Comparison of ENCODE assay signal across 8 cellular contexts in genomic region chr17:77445908-77446535, GRCh38.
A peak's percentile ranks its signal among the peaks of the same experiment; 100 is the strongest.
DNase-seq lines count a peak whose midpoint lies in the region; ATAC-seq and TF ChIP-seq lines count a peak whose summit lies in the region.

No MANE protein-coding gene starts in this region.

- no peak overlapping the region; the same call in 2 of the 3 replicates for H2BK15ac ChIP-seq in IMR-90 (ENCODE audit: low read depth, low read length)

- no peak overlapping the region for H2AFZ ChIP-seq in IMR-90 (replicated peaks; ENCODE audit: low read length, poor library complexity)

- H2AK9ac ChIP-seq in IMR-90 (replicated peaks; ENCODE audit: low read depth, low read length, poor library complexity), result peak overlapping the region; percentile 23

- DNase-seq in IMR-90 (peak; percentile 56), lung (ENCODE audit: low spot score) (no peak), hepatic stellate cell (ENCODE audit: low spot score) (no peak), NCI-H82 (lab: John Stamatoyannopoulos, UW) (no peak), superior temporal gyrus (ENCODE audit: extremely low spot score) (no peak)
- DNase-seq in activated naive CD4-positive, alpha-beta T cell treated with anti-CD3 and anti-CD28 coated beads, Interleukin-2, amount 50 U/mL, for 16 hours, result peak; percentile 54

- H3K79me1 ChIP-seq in IMR-90 (ENCODE audit: low read depth in 1 of 2, low read length in 2 of 2), result peaks cover 12 to 92% of the 10 kb centered on the region in 2 experiments

- ATAC-seq in IMR-90 (ENCODE audit: low read depth) (no peak), lung (ENCODE audit: insufficient read depth, low FRiP score) (peak; percentile 29)

- H3K36me3 ChIP-seq in IMR-90 (ENCODE audit: control insufficient read depth, insufficient read depth, low read length) (peaks cover 5% of the 10 kb centered on the region), lung (ENCODE audit: control insufficient read depth in 2 of 2, insufficient read depth in 2 of 2, low read length in 2 of 2) (no peaks in the 10 kb centered on the region), urinary bladder (ENCODE audit: insufficient read depth) (no peaks in the 10 kb centered on the region)

- dilution Hi-C loops in IMR-90 (cut with HindIII; ENCODE audit: low sequenced_read_pairs, unreplicated experiment), result no loop called here

- H3K27me3 ChIP-seq in IMR-90 (ENCODE audit: control insufficient read depth, insufficient read depth, low read length), result no peaks in the 10 kb centered on the region
- no peaks in the 10 kb centered on the region for H3K27me3 ChIP-seq in lung (ENCODE audit: control insufficient read depth, insufficient read depth)

- POLR2A ChIA-PET in IMR-90 (lab: Charles Lee; ENCODE audit: unreplicated experiment), result no interaction called here

- peak overlapping the region; percentile 40; the same call in 1 of the 2 replicates for H4K91ac ChIP-seq in IMR-90 (ENCODE audit: insufficient read depth, low read depth, low read length)

- H4K5ac ChIP-seq in IMR-90 (ENCODE audit: low read depth, low read length), result no peak overlapping the region

- H3K4ac ChIP-seq in IMR-90 (ENCODE audit: low read depth, low read length), result peak overlapping the region; percentile 92

- H3K56ac ChIP-seq in IMR-90 (ENCODE audit: extremely low read depth, insufficient read depth, low read length), result no peak overlapping the region

- peaks cover 42% of the 10 kb centered on the region for H3K9me1 ChIP-seq in IMR-90 (ENCODE audit: insufficient read depth, low read length)

- TF ChIP-seq RAD21 in IMR-90 (IDR thresholded peaks at IDR 0.05; ENCODE audit: low read length), result no peak

- H2BK5ac ChIP-seq in IMR-90 (ENCODE audit: low read depth, low read length, poor library complexity, severe bottlenecking), result no peak overlapping the region

- peak overlapping the region; percentile 57; the same call in 1 of the 2 replicates for H3K14ac ChIP-seq in IMR-90 (replicated peaks; ENCODE audit: low read depth, low read length)

- H3K9me3 ChIP-seq in IMR-90 (ENCODE audit: control insufficient read depth, insufficient read depth, low read length) (no peaks in the 10 kb centered on the region), lung (ENCODE audit: control insufficient read depth in 2 of 2, insufficient read depth in 1 of 2, low read length in 1 of 2) (no peaks in the 10 kb centered on the region)

- no peak overlapping the region; a peak in 1 of 4 replicates for H4K8ac ChIP-seq in IMR-90 (ENCODE audit: low read depth in 2 of 2, low read length in 2 of 2)

- H3K4me1 ChIP-seq in IMR-90 (ENCODE audit: control insufficient read depth, insufficient read depth, low read length) (peaks cover 60% of the 10 kb centered on the region), lung (ENCODE audit: control insufficient read depth in 2 of 2, insufficient read depth in 2 of 2, low read length in 2 of 2) (peaks cover 0 to 43% of the 10 kb centered on the region in 2 donors), urinary bladder (ENCODE audit: insufficient read depth) (peaks cover 4% of the 10 kb centered on the region)

- TF ChIP-seq CTCF in IMR-90 (conservative IDR thresholded peaks at IDR 0.05; ENCODE audit: low read depth, low read length), result no peak
- no peak for TF ChIP-seq CTCF in lung (IDR thresholded peaks at IDR 0.05; ENCODE audit: control extremely low read depth, extremely low read depth)

- H3K23ac ChIP-seq in IMR-90 (ENCODE audit: low read depth, low read length), result peak overlapping the region; percentile 1

- peak; percentile 8 for TF ChIP-seq POLR2A in GM10847 (IDR thresholded peaks at IDR 0.05; ENCODE audit: extremely low read depth, insufficient read length)
- no peak for TF ChIP-seq POLR2A in IMR-90 (IDR thresholded peaks at IDR 0.05; ENCODE audit: low read depth, low read length)

- peak overlapping the region; percentile 92 for H2AK5ac ChIP-seq in IMR-90 (ENCODE audit: low read depth, low read length)

- H4K20me1 ChIP-seq in IMR-90 (ENCODE audit: insufficient read depth, low read length), result peaks cover 94% of the 10 kb centered on the region

- 43% methylated on average over 4 of the region's 14 CpGs; no CpG with 5 or more reads in 1 of the 2 experiments for WGBS in IMR-90 (ENCODE audit: extremely low coverage in 2 of 2, insufficient read length in 1 of 2), 2 experiments
- 16 to 35% methylated on average over 14 of the region's 14 CpGs for WGBS in lung, 2 donors
- WGBS in urinary bladder, result 49% methylated on average over 14 of the region's 14 CpGs

- H3K4me3 ChIP-seq in IMR-90 (ENCODE audit: insufficient read depth, low read depth, low read length) (no peak overlapping the region), lung (no peak overlapping the region), urinary bladder (ENCODE audit: low read depth, low read length) (no peak overlapping the region)

- no peak overlapping the region for H3K4me2 ChIP-seq in IMR-90 (ENCODE audit: low read depth, low read length)

- CTCF ChIA-PET in IMR-90 (lab: Yijun Ruan, JAX), result interaction anchor here (1.2 kb wide), 1 partner anchor 16 kb away, joined by 4 read pairs; no protein-coding TSS in a partner anchor

- no peak overlapping the region; the same call in 1 of the 2 replicates for H2BK20ac ChIP-seq in IMR-90 (ENCODE audit: low read depth, low read length)

- in situ Hi-C loops in IMR-90 (cut with MboI; ENCODE audit: low sequenced_read_pairs), result no loop called here

- H3K27ac ChIP-seq in IMR-90 (ENCODE audit: insufficient read depth, low read length), result peak overlapping the region; percentile 26; the same call in 1 of the 2 replicates
- H3K27ac ChIP-seq in lung (ENCODE audit: low read depth in 1 of 2, low read length in 1 of 2), result peak overlapping the region in 1 of 2 donors; percentile 65
- peak overlapping the region; percentile 70 for H3K27ac ChIP-seq in urinary bladder (ENCODE audit: low read depth)

- no TSS peak for BruUV-seq in IMR-90 (replicated peaks; lab: Mats Ljungman, UMichigan)

- no peak overlapping the region for H3K18ac ChIP-seq in IMR-90 (ENCODE audit: low read depth, low read length)

- 0 out of 2 replicates have a peak overlapping the region, but pooled peaks have one; percentile 39 for H2BK120ac ChIP-seq in IMR-90 (ENCODE audit: low read depth, low read length)

- intact Hi-C loops in IMR-90 (cut with micrococcal nuclease), result no loop called here

- no peak overlapping the region for H3K9ac ChIP-seq in IMR-90 (ENCODE audit: low read depth, low read length)

TF ChIP-seq in IMR-90, 13 proteins besides CTCF, POLR2A, EP300 and RAD21:
- TF ChIP-seq USF2 (IDR thresholded peaks at IDR 0.05; ENCODE audit: low read depth, low read length), result no peak
- no peak for TF ChIP-seq RFX5 (IDR thresholded peaks at IDR 0.05; ENCODE audit: low read depth, low read length)
- no peak for TF ChIP-seq BHLHE40 (IDR thresholded peaks at IDR 0.05; ENCODE audit: low read depth, low read length)
- TF ChIP-seq MXI1 (IDR thresholded peaks at IDR 0.05; ENCODE audit: borderline replicate concordance, low read depth, low read length), result no peak
- no peak for TF ChIP-seq FOS (IDR thresholded peaks at IDR 0.05; ENCODE audit: low read depth, low read length)

Comparison
In these comparisons a context has a peak if more than half of its experiments do, and no peak if none do; other contexts are left out.
1. DNase-seq: peak in IMR-90 (single experiment) and activated naive CD4-positive, alpha-beta T cell treated with anti-CD3 and anti-CD28 coated beads, Interleukin-2, amount 50 U/mL, for 16 hours (single experiment); none in lung (single experiment), hepatic stellate cell (single experiment), NCI-H82 (single experiment) and superior temporal gyrus (single experiment).